ENCODE assay signal across 7 cellular contexts in the genomic region with DNA sequence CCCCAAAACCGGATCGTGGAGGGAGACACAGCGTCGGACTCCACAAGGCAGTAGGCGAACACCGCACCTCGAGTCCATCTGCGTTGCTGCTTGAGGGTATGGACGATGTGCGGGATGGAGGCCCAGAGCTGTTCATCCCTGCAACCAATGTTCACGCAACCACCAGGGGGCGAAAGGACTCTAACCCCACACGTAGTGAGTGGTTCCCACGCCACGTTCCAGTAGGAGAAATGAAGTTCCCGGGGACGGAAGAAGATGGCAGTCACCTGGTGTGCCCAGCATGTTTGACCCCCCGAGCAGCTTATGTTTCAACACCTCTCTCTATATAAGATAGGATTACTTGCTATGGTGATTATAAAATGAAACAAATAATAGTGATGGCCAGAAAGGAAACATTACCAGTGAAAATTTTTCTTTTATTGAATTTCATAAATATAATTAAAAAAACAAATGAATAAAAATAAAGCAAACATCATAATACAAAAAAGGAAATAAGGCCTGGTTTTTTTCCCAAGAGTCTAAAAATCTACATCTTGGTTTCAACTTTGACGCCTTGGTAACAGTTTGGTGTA.
DNase-seq lines count a peak whose midpoint lies in the region; TF ChIP-seq lines count a peak whose summit lies in the region.

No MANE protein-coding gene starts in this region.

- peaks cover 2% of the 10 kb centered on the region for H3K27me3 Mint-ChIP-seq in chondrocyte (ENCODE audit: low read depth)

- no peaks in the 10 kb centered on the region for H3K36me3 Mint-ChIP-seq in chondrocyte (ENCODE audit: low read depth)

- H3K4me3 ChIP-seq in GM12864 (ENCODE audit: low read depth, low read length): no peak overlapping the region

- H3K27ac Mint-ChIP-seq in chondrocyte (ENCODE audit: unreplicated experiment): peak overlapping the region; percentile 63

- H3K27ac ChIP-seq in VCaP: no peak overlapping the region

- H3K4me1 Mint-ChIP-seq in chondrocyte (ENCODE audit: low read depth): peaks cover 3% of the 10 kb centered on the region

- peak; percentile 7 for DNase-seq in GM12864 (ENCODE audit: low read depth)
- peak; percentile 59 for DNase-seq in NCI-H1092 (lab: John Stamatoyannopoulos, UW)
- no peak for DNase-seq in chondrocyte (ENCODE audit: low spot score)
- peak; percentile 92 for DNase-seq in left kidney (ENCODE audit: low read depth, low spot score)
- DNase-seq in stimulated activated CD4-positive, alpha-beta T cell treated with anti-CD3 and anti-CD28 coated beads, TNF-alpha, amount 100 ng/mL, for 1 hour (ENCODE audit: low read depth in 3 of 3, low spot score in 1 of 3): peak in 2 of 3 donors; percentile 1 to 22
- no peak for DNase-seq in GF-D8 (lab: John Stamatoyannopoulos, UW)

- peak overlapping the region; percentile 58 for H3K4me3 Mint-ChIP-seq in chondrocyte (ENCODE audit: unreplicated experiment)

- TF ChIP-seq CTCF in GM12864 (IDR thresholded peaks at IDR 0.05; ENCODE audit: low read depth, low read length, missing control alignments) (peak; percentile 80), VCaP (conservative IDR thresholded peaks at IDR 0.05) (peak; percentile 89), chondrocyte (IDR thresholded peaks at IDR 0.05) (peak; percentile 96)

- no peaks in the 10 kb centered on the region for H3K9me3 Mint-ChIP-seq in chondrocyte (ENCODE audit: low read depth)

Comparison
In these comparisons a context has a peak if more than half of its experiments do, and no peak if none do; other contexts are left out.
1. DNase-seq: peak in GM12864 (single experiment), NCI-H1092 (single experiment), left kidney (single experiment) and stimulated activated CD4-positive, alpha-beta T cell treated with anti-CD3 and anti-CD28 coated beads, TNF-alpha, amount 100 ng/mL, for 1 hour (2 of 3); none in chondrocyte (single experiment) and GF-D8 (single experiment).
2. Peak in every context shown above with its lines, with median percentiles within 50 percentile points of each other: CTCF ChIP-seq.